Comparison of ENCODE assay signal across 9 cellular contexts in genomic region chr14:100076133-100076532, GRCh38. TPM values are rescaled to one million over a fixed set of nuclear protein-coding genes. Genes with fewer than 3 reads are reported as not detected.
DNase-seq lines count a peak whose midpoint lies in the region; ATAC-seq and TF ChIP-seq lines count a peak whose summit lies in the region.
"Had no signal": no experiment of that assay in that cellular context is flagged by ENCODE, and none has a peak within 500 bp of the region (broad histone marks: within the 10 kb centered on the region; RNA-seq: fewer than 3 reads in every experiment).

No MANE protein-coding gene starts in this region.

- H3K27ac Mint-ChIP-seq in IgD-negative memory B cell, result peak overlapping the region; percentile 83 to 93 (median 91)
- peak overlapping the region; percentile 99 for H3K27ac Mint-ChIP-seq in activated CD8-positive, alpha-beta T cell treated with anti-CD3 and anti-CD28 coated beads for 36 hours
- H3K27ac Mint-ChIP-seq: nephron had no signal

- no peaks in the 10 kb centered on the region for H3K27me3 Mint-ChIP-seq in IgD-negative memory B cell
- H3K27me3 Mint-ChIP-seq in activated CD8-positive, alpha-beta T cell treated with anti-CD3 and anti-CD28 coated beads for 36 hours, result no peaks in the 10 kb centered on the region

- no peak overlapping the region for H3K4me3 ChIP-seq in heart left ventricle

- H3K9me3 ChIP-seq in heart left ventricle, result no peaks in the 10 kb centered on the region

- no peaks in the 10 kb centered on the region for H3K9me3 Mint-ChIP-seq in IgD-negative memory B cell
- no peaks in the 10 kb centered on the region for H3K9me3 Mint-ChIP-seq in activated CD8-positive, alpha-beta T cell treated with anti-CD3 and anti-CD28 coated beads for 36 hours
- H3K9me3 Mint-ChIP-seq: nephron had no signal

- peaks cover 0 to 86% (median 22%) of the 10 kb centered on the region in 12 donors for H3K4me1 ChIP-seq in heart left ventricle

- peaks cover 64 to 81% (median 72%) of the 10 kb centered on the region in 3 donors for H3K4me1 Mint-ChIP-seq in IgD-negative memory B cell
- peaks cover 90% of the 10 kb centered on the region for H3K4me1 Mint-ChIP-seq in activated CD8-positive, alpha-beta T cell treated with anti-CD3 and anti-CD28 coated beads for 36 hours (ENCODE audit: low read depth)

- WGBS in heart left ventricle, 4 donors, result 86 to 90% (median 88%) methylated on average over 5 of the region's 5 CpGs

- H3K27me3 ChIP-seq in heart left ventricle, result no peaks in the 10 kb centered on the region

- CTCF ChIA-PET in activated CD8-positive, alpha-beta T cell treated with anti-CD3 and anti-CD28 coated beads for 36 hours (lab: Charles Lee), result interaction anchor here (1.0 to 26.8 kb wide), 10 partner anchors 6 to 117 kb away, joined by 3 to 913 read pairs (median 8); no protein-coding TSS in a partner anchor

- TF ChIP-seq CTCF in GM12872 (IDR thresholded peaks at IDR 0.05; ENCODE audit: insufficient read depth, low read depth, low read length), result peak; percentile 46; the same call in 2 of the 3 replicates
- peak; percentile 70 for TF ChIP-seq CTCF in activated CD8-positive, alpha-beta T cell treated with anti-CD3 and anti-CD28 coated beads for 36 hours (IDR thresholded peaks at IDR 0.05)
- TF ChIP-seq CTCF in heart left ventricle (IDR thresholded peaks at IDR 0.05), result peak in 5 of 12 donors; percentile 4 to 39 (median 25)

- intact Hi-C loops in activated CD8-positive, alpha-beta T cell treated with anti-CD3 and anti-CD28 coated beads for 36 hours (cut with micrococcal nuclease), result no loop called here
- intact Hi-C loops in heart left ventricle (cut with DNase I), result no loop called here

- peak overlapping the region in 2 of 12 donors; percentile 31 to 72 for H3K27ac ChIP-seq in heart left ventricle

- TF ChIP-seq POLR2A in heart left ventricle (IDR thresholded peaks at IDR 0.05), result no peak

- ATAC-seq in activated CD8-positive, alpha-beta T cell treated with anti-CD3 and anti-CD28 coated beads for 36 hours, result peak; percentile 21
- peak; percentile 42 to 72 (median 53) for ATAC-seq in heart left ventricle
- no peak for ATAC-seq in HG03159 (IDR thresholded peaks at IDR 0.05; ENCODE audit: unreplicated experiment)

- POLR2A ChIA-PET in activated CD8-positive, alpha-beta T cell treated with anti-CD3 and anti-CD28 coated beads for 36 hours (lab: Charles Lee), result interaction anchor here (3.7 to 24.7 kb wide), 3 partner anchors 8 to 26 kb away, joined by 14 to 840 read pairs (median 521); partner anchors contain the start of gene EVL

- peak overlapping the region in 3 of 4 donors; percentile 52 to 76 (median 67) for H3K4me3 Mint-ChIP-seq in IgD-negative memory B cell
- H3K4me3 Mint-ChIP-seq in activated CD8-positive, alpha-beta T cell treated with anti-CD3 and anti-CD28 coated beads for 36 hours, result peak overlapping the region; percentile 72
- H3K4me3 Mint-ChIP-seq: nephron had no signal

- DNase-seq in activated CD8-positive, alpha-beta T cell treated with anti-CD3 and anti-CD28 coated beads for 36 hours, result peak; percentile 77
- peak in 1 of 5 donors; percentile 35 for DNase-seq in heart left ventricle
- DNase-seq in stimulated activated CD4-positive, alpha-beta T cell treated with anti-CD3 and anti-CD28 coated beads, Interleukin-4, amount 100 ng/mL, for 24 hours, result peak; percentile 47
- no peak for DNase-seq in NCI-H2107 treated with DMSO at 0.1 percent for 48 hours (lab: John Stamatoyannopoulos, UW; ENCODE audit: unreplicated experiment)
- DNase-seq in NCI-H2227 treated with DMSO at 0.1 percent for 48 hours (lab: John Stamatoyannopoulos, UW), result no peak

- no peaks in the 10 kb centered on the region for H3K36me3 ChIP-seq in heart left ventricle

- no peaks in the 10 kb centered on the region for H3K36me3 Mint-ChIP-seq in IgD-negative memory B cell
- peaks cover 81% of the 10 kb centered on the region for H3K36me3 Mint-ChIP-seq in activated CD8-positive, alpha-beta T cell treated with anti-CD3 and anti-CD28 coated beads for 36 hours (ENCODE audit: low read depth)

RNA-seq across cellular contexts. Expression of gene EVL, which starts 10.9 kb away (rescaled TPM):
- polyA plus RNA-seq in IgD-negative memory B cell (73.3 TPM), heart left ventricle (10 to 100 TPM; 23.8 to 33.5 TPM)
- 100 to 1,000 TPM; 340 to 351 TPM for total RNA-seq in activated CD8-positive, alpha-beta T cell treated with anti-CD3 and anti-CD28 coated beads for 36 hours
- 100 to 1,000 TPM in 1 of 9 donors, 10 to 100 TPM in 8; 31.7 to 116 (median 41.0) TPM for total RNA-seq in heart left ventricle

Comparison
In these comparisons a context has a peak if more than half of its experiments do, and no peak if none do; other contexts are left out.
1. DNase-seq: peak in activated CD8-positive, alpha-beta T cell treated with anti-CD3 and anti-CD28 coated beads for 36 hours (single experiment) and stimulated activated CD4-positive, alpha-beta T cell treated with anti-CD3 and anti-CD28 coated beads, Interleukin-4, amount 100 ng/mL, for 24 hours (single experiment); none in NCI-H2107 treated with DMSO at 0.1 percent for 48 hours (single experiment) and NCI-H2227 treated with DMSO at 0.1 percent for 48 hours (single experiment).